2 cellular contexts compared by ENCODE assay signal in genomic region chr15:81941479-81941878, GRCh38.
TF ChIP-seq lines count a peak whose summit lies in the region.

No MANE protein-coding gene starts in this region.

TF ChIP-seq in HEK293T, 16 proteins besides CTCF, POLR2A, EP300 and RAD21 (continued from another document):
- TF ChIP-seq, protein P1, sequence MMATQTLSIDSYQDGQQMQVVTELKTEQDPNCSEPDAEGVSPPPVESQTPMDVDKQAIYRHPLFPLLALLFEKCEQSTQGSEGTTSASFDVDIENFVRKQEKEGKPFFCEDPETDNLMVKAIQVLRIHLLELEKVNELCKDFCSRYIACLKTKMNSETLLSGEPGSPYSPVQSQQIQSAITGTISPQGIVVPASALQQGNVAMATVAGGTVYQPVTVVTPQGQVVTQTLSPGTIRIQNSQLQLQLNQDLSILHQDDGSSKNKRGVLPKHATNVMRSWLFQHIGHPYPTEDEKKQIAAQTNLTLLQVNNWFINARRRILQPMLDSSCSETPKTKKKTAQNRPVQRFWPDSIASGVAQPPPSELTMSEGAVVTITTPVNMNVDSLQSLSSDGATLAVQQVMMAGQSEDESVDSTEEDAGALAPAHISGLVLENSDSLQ (IDR thresholded peaks at IDR 0.05) = no peak
- TF ChIP-seq L3MBTL2 (conservative IDR thresholded peaks at IDR 0.05) = 0 out of 2 replicates have a peak, but pooled peaks have one; percentile 18

TF ChIP-seq in K562, 482 proteins besides CTCF, POLR2A, EP300 and RAD21 (continued from another document):
- TF ChIP-seq, protein P2, sequence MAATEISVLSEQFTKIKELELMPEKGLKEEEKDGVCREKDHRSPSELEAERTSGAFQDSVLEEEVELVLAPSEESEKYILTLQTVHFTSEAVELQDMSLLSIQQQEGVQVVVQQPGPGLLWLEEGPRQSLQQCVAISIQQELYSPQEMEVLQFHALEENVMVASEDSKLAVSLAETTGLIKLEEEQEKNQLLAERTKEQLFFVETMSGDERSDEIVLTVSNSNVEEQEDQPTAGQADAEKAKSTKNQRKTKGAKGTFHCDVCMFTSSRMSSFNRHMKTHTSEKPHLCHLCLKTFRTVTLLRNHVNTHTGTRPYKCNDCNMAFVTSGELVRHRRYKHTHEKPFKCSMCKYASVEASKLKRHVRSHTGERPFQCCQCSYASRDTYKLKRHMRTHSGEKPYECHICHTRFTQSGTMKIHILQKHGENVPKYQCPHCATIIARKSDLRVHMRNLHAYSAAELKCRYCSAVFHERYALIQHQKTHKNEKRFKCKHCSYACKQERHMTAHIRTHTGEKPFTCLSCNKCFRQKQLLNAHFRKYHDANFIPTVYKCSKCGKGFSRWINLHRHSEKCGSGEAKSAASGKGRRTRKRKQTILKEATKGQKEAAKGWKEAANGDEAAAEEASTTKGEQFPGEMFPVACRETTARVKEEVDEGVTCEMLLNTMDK (IDR thresholded peaks at IDR 0.05; ENCODE audit: borderline replicate concordance, insufficient read depth, low read depth, low read length, poor library complexity, severe bottlenecking) = no peak
- TF ChIP-seq MCM2 (IDR thresholded peaks at IDR 0.05; ENCODE audit: low read depth) (no peak), PYGO2 (tag; IDR thresholded peaks at IDR 0.05) (no peak), ZBTB40 (IDR thresholded peaks at IDR 0.05) (0 out of 2 replicates have a peak, but pooled peaks have one; percentile 14), ZBTB40 (CRISPR knock-in tag; IDR thresholded peaks at IDR 0.05) (no peak)
